Comparison of ENCODE assay signal across 21 cellular contexts in the genomic region with DNA sequence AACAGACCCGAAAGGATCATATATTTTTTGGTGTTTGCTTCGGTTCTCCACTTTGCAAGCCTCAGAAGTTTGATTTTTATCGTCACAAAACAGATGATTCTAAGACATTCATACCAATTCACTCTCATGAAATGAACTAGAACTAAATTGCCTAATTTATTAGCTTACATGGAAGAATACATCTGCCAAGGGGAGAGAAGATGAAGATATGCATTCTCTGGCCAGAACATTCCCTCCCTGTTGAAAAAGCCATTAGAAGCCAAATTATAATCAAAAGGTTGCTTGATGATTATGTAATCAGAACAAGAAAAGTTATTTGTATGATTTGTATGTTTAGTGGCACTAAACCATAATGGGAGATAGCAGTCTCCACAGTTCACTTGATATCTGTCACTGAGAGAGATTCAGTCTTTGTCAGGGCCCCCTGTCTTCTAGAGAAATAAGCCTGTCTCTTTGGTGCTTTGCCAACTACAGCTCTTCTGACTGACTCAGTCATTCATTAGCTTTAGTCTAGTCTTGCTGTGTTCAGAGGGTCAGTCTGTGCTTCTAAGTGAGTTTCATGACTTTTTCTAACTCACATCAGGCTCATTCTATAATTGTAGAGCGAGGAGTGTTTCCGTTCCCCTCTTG.
DNase-seq lines count a peak whose midpoint lies in the region; ATAC-seq and TF ChIP-seq lines count a peak whose summit lies in the region.
"Had no signal": no experiment of that assay in that cellular context is flagged by ENCODE, and none has a peak within 500 bp of the region (broad histone marks: within the 10 kb centered on the region; RNA-seq: fewer than 3 reads in every experiment).

No MANE protein-coding gene starts in this region.

- H2AFZ ChIP-seq in smooth muscle cell (ENCODE audit: low read depth), result peak overlapping the region; percentile 31

- peak; percentile 4 for DNase-seq in SHP77 treated with DMSO at 0.1 percent for 48 hours (lab: John Stamatoyannopoulos, UW)
- no peak for DNase-seq in SHP77 (lab: John Stamatoyannopoulos, UW)
- peak; percentile 10 for DNase-seq in NCI-H82 treated with DMSO at 0.1 percent for 48 hours (lab: John Stamatoyannopoulos, UW; ENCODE audit: unreplicated experiment)
- DNase-seq in smooth muscle cell (lab: John Stamatoyannopoulos, UW; ENCODE audit: unreplicated experiment), result no peak
- no peak for DNase-seq in activated CD4-positive, alpha-beta T cell treated with anti-CD3 and anti-CD28 coated beads, Interleukin-2, amount 10 ng/mL, durations not matched to agents 24 days and 14 days
- DNase-seq: activated B cell treated with CpG ODN at 0.5 μM for 24 hours; activated CD4-positive, alpha-beta memory T cell treated with anti-CD3 and anti-CD28 coated beads for 36 hours; activated effector memory CD4-positive, alpha-beta T cell treated with Interleukin-2 at 50 U/mL for 16 hours; activated naive CD8-positive, alpha-beta T cell treated with anti-CD3 and anti-CD28 coated beads, Interleukin-2, amount 10 ng/mL, durations not matched to agents 7 days and 5 days; body of pancreas; CD8-positive, alpha-beta T cell; DND-41; effector memory CD8-positive, alpha-beta T cell; kidney glomerular epithelial cell; occipital lobe; retina; stimulated activated CD4-positive, alpha-beta T cell treated with anti-CD3 and anti-CD28 coated beads, Interleukin-4, amount 100 ng/mL, for 24 hours; stimulated activated naive CD8-positive, alpha-beta T cell treated with anti-CD3 and anti-CD28 coated beads, Interleukin-15, Interleukin-2, amounts not matched to agents 100 U/mL and 50 U/mL, for 24 hours had no signal

- H3K9me3 Mint-ChIP-seq in activated CD4-positive, alpha-beta T cell treated with anti-CD3 and anti-CD28 coated beads, Interleukin-2, amount 10 ng/mL, durations not matched to agents 24 days and 14 days, result no peaks in the 10 kb centered on the region
- H3K9me3 Mint-ChIP-seq: activated naive CD8-positive, alpha-beta T cell treated with anti-CD3 and anti-CD28 coated beads, Interleukin-2, amount 10 ng/mL, durations not matched to agents 7 days and 5 days; CD8-positive, alpha-beta T cell had no signal

- no peaks in the 10 kb centered on the region for H4K20me1 ChIP-seq in smooth muscle cell (ENCODE audit: low read depth)

- no peaks in the 10 kb centered on the region for H3K27me3 Mint-ChIP-seq in activated CD4-positive, alpha-beta T cell treated with anti-CD3 and anti-CD28 coated beads, Interleukin-2, amount 10 ng/mL, durations not matched to agents 24 days and 14 days
- H3K27me3 Mint-ChIP-seq: activated B cell treated with CpG ODN at 0.5 μM for 24 hours; activated CD4-positive, alpha-beta memory T cell treated with anti-CD3 and anti-CD28 coated beads for 36 hours; effector memory CD8-positive, alpha-beta T cell had no signal

- H3K36me3 Mint-ChIP-seq in activated CD4-positive, alpha-beta T cell treated with anti-CD3 and anti-CD28 coated beads, Interleukin-2, amount 10 ng/mL, durations not matched to agents 24 days and 14 days (ENCODE audit: low read depth), result no peaks in the 10 kb centered on the region
- H3K36me3 Mint-ChIP-seq: activated CD4-positive, alpha-beta memory T cell treated with anti-CD3 and anti-CD28 coated beads for 36 hours; activated naive CD8-positive, alpha-beta T cell treated with anti-CD3 and anti-CD28 coated beads, Interleukin-2, amount 10 ng/mL, durations not matched to agents 7 days and 5 days; CD8-positive, alpha-beta T cell had no signal

- H3F3A ChIP-seq in smooth muscle cell (ENCODE audit: low read depth), result no peaks in the 10 kb centered on the region

- H3K9me3 ChIP-seq in endocrine pancreas (ENCODE audit: control insufficient read depth, low read length) (no peaks in the 10 kb centered on the region), smooth muscle cell (replicated peaks; ENCODE audit: low read depth) (no peaks in the 10 kb centered on the region)
- H3K9me3 ChIP-seq: body of pancreas had no signal

- H3K9ac ChIP-seq in endocrine pancreas (ENCODE audit: control insufficient read depth, insufficient read depth, low read length), result no peak overlapping the region
- H3K9ac ChIP-seq in smooth muscle cell (ENCODE audit: low read depth), result no peak overlapping the region

- peak overlapping the region; percentile 34 for H3K4me3 ChIP-seq in endocrine pancreas (ENCODE audit: control insufficient read depth, insufficient read depth, low read length)
- H3K4me3 ChIP-seq in smooth muscle cell, result no peak overlapping the region
- H3K4me3 ChIP-seq: body of pancreas had no signal

- no peak for TF ChIP-seq CTCF in smooth muscle cell (IDR thresholded peaks at IDR 0.05; ENCODE audit: borderline replicate concordance, insufficient read depth, poor library complexity, severe bottlenecking)

- no peak overlapping the region for H3K4me2 ChIP-seq in smooth muscle cell

- H3K4me1 ChIP-seq in endocrine pancreas (ENCODE audit: control insufficient read depth, insufficient read depth, low read length) (peaks cover 27% of the 10 kb centered on the region), smooth muscle cell (ENCODE audit: low read depth) (no peaks in the 10 kb centered on the region)
- H3K4me1 ChIP-seq: body of pancreas had no signal

- 90% methylated on average over 5 of the region's 5 CpGs for WGBS in smooth muscle cell (ENCODE audit: low lambda C conversion rate)

- ATAC-seq in HG03280 (IDR thresholded peaks at IDR 0.05; ENCODE audit: unreplicated experiment) (no peak), HG02840 (IDR thresholded peaks at IDR 0.05; ENCODE audit: low FRiP score, unreplicated experiment) (no peak)
- ATAC-seq: body of pancreas; CD8-positive, alpha-beta T cell; effector memory CD8-positive, alpha-beta T cell; stimulated activated naive CD8-positive, alpha-beta T cell treated with anti-CD3 and anti-CD28 coated beads, Interleukin-15, Interleukin-2, amounts not matched to agents 100 U/mL and 50 U/mL, for 24 hours had no signal

- no peaks in the 10 kb centered on the region for H3K4me1 Mint-ChIP-seq in activated CD4-positive, alpha-beta T cell treated with anti-CD3 and anti-CD28 coated beads, Interleukin-2, amount 10 ng/mL, durations not matched to agents 24 days and 14 days
- H3K4me1 Mint-ChIP-seq: activated B cell treated with CpG ODN at 0.5 μM for 24 hours; activated naive CD8-positive, alpha-beta T cell treated with anti-CD3 and anti-CD28 coated beads, Interleukin-2, amount 10 ng/mL, durations not matched to agents 7 days and 5 days had no signal

- no peaks in the 10 kb centered on the region for H3K36me3 ChIP-seq in endocrine pancreas (ENCODE audit: control insufficient read depth, insufficient read depth, low read length)
- no peaks in the 10 kb centered on the region for H3K36me3 ChIP-seq in smooth muscle cell (ENCODE audit: low read depth)

- H3K27ac ChIP-seq in smooth muscle cell (ENCODE audit: low read depth), result no peak overlapping the region
- H3K27ac ChIP-seq: body of pancreas had no signal

- no peaks in the 10 kb centered on the region for H3K27me3 ChIP-seq in endocrine pancreas (ENCODE audit: control insufficient read depth, insufficient read depth, low read length)
- no peaks in the 10 kb centered on the region for H3K27me3 ChIP-seq in smooth muscle cell (ENCODE audit: low read depth)
- H3K27me3 ChIP-seq: body of pancreas had no signal

- intact Hi-C loops in activated CD4-positive, alpha-beta T cell treated with anti-CD3 and anti-CD28 coated beads, Interleukin-2, amount 10 ng/mL, durations not matched to agents 24 days and 14 days (cut with micrococcal nuclease), result no loop called here

- no peak overlapping the region for H3K27ac Mint-ChIP-seq in activated CD4-positive, alpha-beta T cell treated with anti-CD3 and anti-CD28 coated beads, Interleukin-2, amount 10 ng/mL, durations not matched to agents 24 days and 14 days
- H3K27ac Mint-ChIP-seq: activated B cell treated with CpG ODN at 0.5 μM for 24 hours; activated CD4-positive, alpha-beta memory T cell treated with anti-CD3 and anti-CD28 coated beads for 36 hours; activated naive CD8-positive, alpha-beta T cell treated with anti-CD3 and anti-CD28 coated beads, Interleukin-2, amount 10 ng/mL, durations not matched to agents 7 days and 5 days; CD8-positive, alpha-beta T cell; effector memory CD8-positive, alpha-beta T cell had no signal

- H3K79me2 ChIP-seq in smooth muscle cell (ENCODE audit: low read depth), result no peaks in the 10 kb centered on the region

- no peak overlapping the region for H3K4me3 Mint-ChIP-seq in activated CD4-positive, alpha-beta T cell treated with anti-CD3 and anti-CD28 coated beads, Interleukin-2, amount 10 ng/mL, durations not matched to agents 24 days and 14 days
- H3K4me3 Mint-ChIP-seq: activated B cell treated with CpG ODN at 0.5 μM for 24 hours; activated CD4-positive, alpha-beta memory T cell treated with anti-CD3 and anti-CD28 coated beads for 36 hours; activated naive CD8-positive, alpha-beta T cell treated with anti-CD3 and anti-CD28 coated beads, Interleukin-2, amount 10 ng/mL, durations not matched to agents 7 days and 5 days; CD8-positive, alpha-beta T cell; effector memory CD8-positive, alpha-beta T cell had no signal

Comparison
In these comparisons a context has a peak if more than half of its experiments do, and no peak if none do; other contexts are left out.
1. DNase-seq: peak in SHP77 treated with DMSO at 0.1 percent for 48 hours (single experiment) and NCI-H82 treated with DMSO at 0.1 percent for 48 hours (single experiment); none in SHP77 (0 of 2), smooth muscle cell (single experiment) and activated CD4-positive, alpha-beta T cell treated with anti-CD3 and anti-CD28 coated beads, Interleukin-2, amount 10 ng/mL, durations not matched to agents 24 days and 14 days (single experiment).